In genomic region chr22:50017701-50018224, GRCh38 we compare ENCODE assay signal across 27 cellular contexts. TPM values are rescaled to one million over a fixed set of nuclear protein-coding genes. Genes with fewer than 3 reads are reported as not detected.
DNase-seq lines count a peak whose midpoint lies in the region; ATAC-seq and TF ChIP-seq lines count a peak whose summit lies in the region.
"Had no signal": no experiment of that assay in that cellular context is flagged by ENCODE, and none has a peak within 500 bp of the region (broad histone marks: within the 10 kb centered on the region; RNA-seq: fewer than 3 reads in every experiment).

No MANE protein-coding gene starts in this region.

- H3K27me3 Mint-ChIP-seq in activated CD8-positive, alpha-beta T cell treated with anti-CD3 and anti-CD28 coated beads for 36 hours: no peaks in the 10 kb centered on the region
- no peaks in the 10 kb centered on the region for H3K27me3 Mint-ChIP-seq in activated CD8-positive, alpha-beta T cell treated with anti-CD3 and anti-CD28 coated beads, Interleukin-2, amount 10 ng/mL, durations not matched to agents 7 days and 5 days (ENCODE audit: low read depth)
- H3K27me3 Mint-ChIP-seq in CD4-positive, alpha-beta T cell: no peaks in the 10 kb centered on the region
- H3K27me3 Mint-ChIP-seq in activated T-helper 2 cell treated with anti-CD3 and anti-CD28 coated beads, Interferon-gamma antibody, Interleukin-2, Interleukin-4, amounts not matched to agents 10 μg/mL and 5 μg/mL and 100 μg/mL, durations not matched to agents 14 hours and 24 hours and 36 hours (ENCODE audit: low read depth): peaks cover 3% of the 10 kb centered on the region
- H3K27me3 Mint-ChIP-seq in naive thymus-derived CD8-positive, alpha-beta T cell: no peaks in the 10 kb centered on the region
- H3K27me3 Mint-ChIP-seq: activated naive CD8-positive, alpha-beta T cell treated with anti-CD3 and anti-CD28 coated beads, Interleukin-2, amount 10 ng/mL, durations not matched to agents 7 days and 5 days had no signal

- H3K36me3 Mint-ChIP-seq in activated CD8-positive, alpha-beta T cell treated with anti-CD3 and anti-CD28 coated beads for 36 hours (ENCODE audit: low read depth): no peaks in the 10 kb centered on the region
- H3K36me3 Mint-ChIP-seq in activated CD8-positive, alpha-beta T cell treated with anti-CD3 and anti-CD28 coated beads, Interleukin-2, amount 10 ng/mL, durations not matched to agents 7 days and 5 days (ENCODE audit: low read depth): no peaks in the 10 kb centered on the region
- H3K36me3 Mint-ChIP-seq in CD4-positive, alpha-beta T cell (ENCODE audit: low read depth): no peaks in the 10 kb centered on the region
- H3K36me3 Mint-ChIP-seq in activated T-helper 2 cell treated with anti-CD3 and anti-CD28 coated beads, Interferon-gamma antibody, Interleukin-2, Interleukin-4, amounts not matched to agents 10 μg/mL and 5 μg/mL and 100 μg/mL, durations not matched to agents 14 hours and 24 hours and 36 hours (ENCODE audit: low read depth): peaks cover 3% of the 10 kb centered on the region
- H3K36me3 Mint-ChIP-seq in naive thymus-derived CD8-positive, alpha-beta T cell: no peaks in the 10 kb centered on the region
- H3K36me3 Mint-ChIP-seq: type B pancreatic cell, WTC11 had no signal

- H3K27ac ChIP-seq in CD4-positive, alpha-beta T cell (ENCODE audit: low read depth, low read length): no peak overlapping the region
- H3K27ac ChIP-seq in colonic mucosa: no peak overlapping the region

- H3K4me1 ChIP-seq in colonic mucosa: no peaks in the 10 kb centered on the region

- CTCF ChIA-PET in activated CD8-positive, alpha-beta T cell treated with anti-CD3 and anti-CD28 coated beads for 36 hours (lab: Charles Lee): interaction anchor here (0.5 to 4.4 kb wide), 6 partner anchors 12 to 171 kb away, joined by 3 to 27 read pairs (median 8); no protein-coding TSS in a partner anchor
- CTCF ChIA-PET in activated CD8-positive, alpha-beta T cell treated with anti-CD3 and anti-CD28 coated beads, Interleukin-2, amount 10 ng/mL, durations not matched to agents 7 days and 5 days (lab: Charles Lee): interaction anchor here (0.7 to 5.9 kb wide), 4 partner anchors 12 to 256 kb away, joined by 3 to 23 read pairs (median 4); no protein-coding TSS in a partner anchor
- CTCF ChIA-PET in CD4-positive, alpha-beta T cell (lab: Charles Lee): interaction anchor here (1.3 to 2.9 kb wide), 2 partner anchors 13 to 24 kb away, joined by 5 to 11 read pairs; no protein-coding TSS in a partner anchor

- intact Hi-C loops in activated CD8-positive, alpha-beta T cell treated with anti-CD3 and anti-CD28 coated beads for 36 hours (cut with micrococcal nuclease): loop anchor here (5.0 kb wide), 2 partner anchors 45 to 85 kb away; no protein-coding TSS in a partner anchor
- intact Hi-C loops in CD4-positive, alpha-beta T cell (cut with DNase I, micrococcal nuclease): no loop called here
- intact Hi-C loops in activated T-helper 2 cell treated with anti-CD3 and anti-CD28 coated beads, Interferon-gamma antibody, Interleukin-2, Interleukin-4, amounts not matched to agents 10 μg/mL and 5 μg/mL and 100 μg/mL, durations not matched to agents 14 hours and 24 hours and 36 hours (cut with micrococcal nuclease): loop anchor here (2.0 to 5.0 kb wide), 3 partner anchors 47 to 179 kb away; no protein-coding TSS in a partner anchor
- intact Hi-C loops in colonic mucosa (cut with DNase I): no loop called here

- peaks cover 15% of the 10 kb centered on the region for H3K4me1 Mint-ChIP-seq in activated CD8-positive, alpha-beta T cell treated with anti-CD3 and anti-CD28 coated beads for 36 hours (ENCODE audit: low read depth)
- peaks cover 28% of the 10 kb centered on the region for H3K4me1 Mint-ChIP-seq in activated CD8-positive, alpha-beta T cell treated with anti-CD3 and anti-CD28 coated beads, Interleukin-2, amount 10 ng/mL, durations not matched to agents 7 days and 5 days (ENCODE audit: low read depth)
- H3K4me1 Mint-ChIP-seq in CD4-positive, alpha-beta T cell (ENCODE audit: low read depth): peaks cover 24% of the 10 kb centered on the region
- peaks cover 25% of the 10 kb centered on the region for H3K4me1 Mint-ChIP-seq in activated T-helper 2 cell treated with anti-CD3 and anti-CD28 coated beads, Interferon-gamma antibody, Interleukin-2, Interleukin-4, amounts not matched to agents 10 μg/mL and 5 μg/mL and 100 μg/mL, durations not matched to agents 14 hours and 24 hours and 36 hours (ENCODE audit: low read depth)
- peaks cover 12 to 29% (median 12%) of the 10 kb centered on the region in 4 donors for H3K4me1 Mint-ChIP-seq in naive thymus-derived CD8-positive, alpha-beta T cell
- H3K4me1 Mint-ChIP-seq: WTC11 had no signal

- H3K4me3 ChIP-seq in colonic mucosa: no peak overlapping the region
- H3K4me3 ChIP-seq: lung had no signal

- peak overlapping the region; percentile 97 for H3K27ac Mint-ChIP-seq in activated CD8-positive, alpha-beta T cell treated with anti-CD3 and anti-CD28 coated beads for 36 hours
- no peak overlapping the region for H3K27ac Mint-ChIP-seq in activated CD8-positive, alpha-beta T cell treated with anti-CD3 and anti-CD28 coated beads, Interleukin-2, amount 10 ng/mL, durations not matched to agents 7 days and 5 days
- peak overlapping the region; percentile 19 for H3K27ac Mint-ChIP-seq in CD4-positive, alpha-beta T cell
- peak overlapping the region; percentile 23 for H3K27ac Mint-ChIP-seq in activated T-helper 2 cell treated with anti-CD3 and anti-CD28 coated beads, Interferon-gamma antibody, Interleukin-2, Interleukin-4, amounts not matched to agents 10 μg/mL and 5 μg/mL and 100 μg/mL, durations not matched to agents 14 hours and 24 hours and 36 hours
- H3K27ac Mint-ChIP-seq in naive thymus-derived CD8-positive, alpha-beta T cell: peak overlapping the region in 7 of 10 donors; percentile 19 to 87 (median 67)
- H3K27ac Mint-ChIP-seq: activated naive CD8-positive, alpha-beta T cell treated with anti-CD3 and anti-CD28 coated beads, Interleukin-2, amount 10 ng/mL, durations not matched to agents 7 days and 5 days; type B pancreatic cell; WTC11 had no signal

- H3K9ac ChIP-seq in colonic mucosa (ENCODE audit: low read depth in 2 of 2, low read length in 2 of 2): peak overlapping the region in 1 of 2 donors; percentile 24

- no peak for DNase-seq in activated CD8-positive, alpha-beta T cell treated with anti-CD3 and anti-CD28 coated beads for 36 hours
- DNase-seq in activated CD8-positive, alpha-beta T cell treated with anti-CD3 and anti-CD28 coated beads, Interleukin-2, amount 10 ng/mL, durations not matched to agents 7 days and 5 days: no peak
- no peak for DNase-seq in CD4-positive, alpha-beta T cell
- no peak for DNase-seq in activated T-helper 2 cell treated with anti-CD3 and anti-CD28 coated beads, Interferon-gamma antibody, Interleukin-2, Interleukin-4, amounts not matched to agents 10 μg/mL and 5 μg/mL and 100 μg/mL, durations not matched to agents 14 hours and 24 hours and 36 hours (ENCODE audit: low spot score)
- no peak for DNase-seq in naive thymus-derived CD8-positive, alpha-beta T cell
- no peak for DNase-seq in colonic mucosa
- no peak for DNase-seq in NCI-H2029 (lab: John Stamatoyannopoulos, UW)
- DNase-seq in COLO829 (ENCODE audit: low spot score): no peak
- DNase-seq: AML-193, IMR-90, kidney glomerular epithelial cell, NCI-H1105 treated with DMSO at 0.1 percent for 48 hours, NCI-H2081, NCI-H82, nucleus accumbens, T1000 had no signal

- ATAC-seq in activated CD8-positive, alpha-beta T cell treated with anti-CD3 and anti-CD28 coated beads for 36 hours: no peak
- no peak for ATAC-seq in activated CD8-positive, alpha-beta T cell treated with anti-CD3 and anti-CD28 coated beads, Interleukin-2, amount 10 ng/mL, durations not matched to agents 7 days and 5 days
- ATAC-seq in CD4-positive, alpha-beta T cell (ENCODE audit: poor library complexity): no peak
- ATAC-seq in naive thymus-derived CD8-positive, alpha-beta T cell: no peak
- ATAC-seq: WTC11 had no signal

- H3K9me3 Mint-ChIP-seq in activated CD8-positive, alpha-beta T cell treated with anti-CD3 and anti-CD28 coated beads for 36 hours: peaks cover 3% of the 10 kb centered on the region
- H3K9me3 Mint-ChIP-seq in activated CD8-positive, alpha-beta T cell treated with anti-CD3 and anti-CD28 coated beads, Interleukin-2, amount 10 ng/mL, durations not matched to agents 7 days and 5 days (ENCODE audit: insufficient read depth): no peaks in the 10 kb centered on the region
- H3K9me3 Mint-ChIP-seq in CD4-positive, alpha-beta T cell: no peaks in the 10 kb centered on the region
- H3K9me3 Mint-ChIP-seq in activated T-helper 2 cell treated with anti-CD3 and anti-CD28 coated beads, Interferon-gamma antibody, Interleukin-2, Interleukin-4, amounts not matched to agents 10 μg/mL and 5 μg/mL and 100 μg/mL, durations not matched to agents 14 hours and 24 hours and 36 hours: peaks cover 4% of the 10 kb centered on the region
- H3K9me3 Mint-ChIP-seq in naive thymus-derived CD8-positive, alpha-beta T cell: no peaks in the 10 kb centered on the region
- H3K9me3 Mint-ChIP-seq: type B pancreatic cell had no signal

- peak overlapping the region; percentile 68 for H3K4me3 Mint-ChIP-seq in activated CD8-positive, alpha-beta T cell treated with anti-CD3 and anti-CD28 coated beads for 36 hours
- no peak overlapping the region for H3K4me3 Mint-ChIP-seq in activated CD8-positive, alpha-beta T cell treated with anti-CD3 and anti-CD28 coated beads, Interleukin-2, amount 10 ng/mL, durations not matched to agents 7 days and 5 days
- H3K4me3 Mint-ChIP-seq in CD4-positive, alpha-beta T cell: no peak overlapping the region
- H3K4me3 Mint-ChIP-seq in activated T-helper 2 cell treated with anti-CD3 and anti-CD28 coated beads, Interferon-gamma antibody, Interleukin-2, Interleukin-4, amounts not matched to agents 10 μg/mL and 5 μg/mL and 100 μg/mL, durations not matched to agents 14 hours and 24 hours and 36 hours (ENCODE audit: low read depth): no peak overlapping the region
- H3K4me3 Mint-ChIP-seq in naive thymus-derived CD8-positive, alpha-beta T cell: peak overlapping the region in 7 of 10 donors; percentile 8 to 65 (median 26)
- H3K4me3 Mint-ChIP-seq: activated naive CD8-positive, alpha-beta T cell treated with anti-CD3 and anti-CD28 coated beads, Interleukin-2, amount 10 ng/mL, durations not matched to agents 7 days and 5 days; type B pancreatic cell; WTC11 had no signal

- peaks cover 9% of the 10 kb centered on the region for H3K27me3 ChIP-seq in CD4-positive, alpha-beta T cell (ENCODE audit: control insufficient read depth, insufficient read depth, low read length)
- peaks cover 46% of the 10 kb centered on the region for H3K27me3 ChIP-seq in colonic mucosa

- TF ChIP-seq CTCF in activated CD8-positive, alpha-beta T cell treated with anti-CD3 and anti-CD28 coated beads for 36 hours (IDR thresholded peaks at IDR 0.05): no peak
- no peak for TF ChIP-seq CTCF in CD4-positive, alpha-beta T cell (IDR thresholded peaks at IDR 0.05)
- TF ChIP-seq CTCF in colonic mucosa (IDR thresholded peaks at IDR 0.05): no peak

- POLR2A ChIA-PET in activated CD8-positive, alpha-beta T cell treated with anti-CD3 and anti-CD28 coated beads for 36 hours (lab: Charles Lee): interaction anchor here (0.8 to 2.5 kb wide), 9 partner anchors 10 to 63 kb away, joined by 3 to 14 read pairs (median 4); no protein-coding TSS in a partner anchor
- POLR2A ChIA-PET in activated CD8-positive, alpha-beta T cell treated with anti-CD3 and anti-CD28 coated beads, Interleukin-2, amount 10 ng/mL, durations not matched to agents 7 days and 5 days (lab: Charles Lee): no interaction called here
- POLR2A ChIA-PET in CD4-positive, alpha-beta T cell (lab: Charles Lee): no interaction called here
- POLR2A ChIA-PET in naive thymus-derived CD8-positive, alpha-beta T cell (lab: Charles Lee): interaction anchor here (0.6 to 1.8 kb wide), 4 partner anchors 13 to 189 kb away, joined by 3 to 5 read pairs (median 4); no protein-coding TSS in a partner anchor

- H3K36me3 ChIP-seq in colonic mucosa: no peaks in the 10 kb centered on the region
- H3K36me3 ChIP-seq: spleen had no signal

- H3K9me3 ChIP-seq in CD4-positive, alpha-beta T cell (ENCODE audit: control insufficient read depth, low read length): no peaks in the 10 kb centered on the region
- H3K9me3 ChIP-seq in colonic mucosa: no peaks in the 10 kb centered on the region
- H3K9me3 ChIP-seq: spleen had no signal

RNA-seq across cellular contexts. Expression of gene IL17REL, which starts 5.2 kb away (rescaled TPM):
- total RNA-seq in activated CD8-positive, alpha-beta T cell treated with anti-CD3 and anti-CD28 coated beads for 36 hours: under 1 TPM in 1 of 2 experiments, not detected in 1; 0.14 TPM
- not detected for total RNA-seq in activated CD8-positive, alpha-beta T cell treated with anti-CD3 and anti-CD28 coated beads, Interleukin-2, amount 10 ng/mL, durations not matched to agents 7 days and 5 days
- total RNA-seq in CD4-positive, alpha-beta T cell: not detected
- not detected in 2 replicates for total RNA-seq in activated T-helper 2 cell treated with anti-CD3 and anti-CD28 coated beads, Interferon-gamma antibody, Interleukin-2, Interleukin-4, amounts not matched to agents 10 μg/mL and 5 μg/mL and 100 μg/mL, durations not matched to agents 14 hours and 24 hours and 36 hours
- total RNA-seq in naive thymus-derived CD8-positive, alpha-beta T cell: not detected
- polyA plus RNA-seq in naive thymus-derived CD8-positive, alpha-beta T cell: not detected
- total RNA-seq in colonic mucosa: under 1 TPM; 0.11 to 0.22 TPM
- total RNA-seq: A172; activated naive CD8-positive, alpha-beta T cell treated with anti-CD3 and anti-CD28 coated beads, Interleukin-2, amount 10 ng/mL, durations not matched to agents 7 days and 5 days; Calu3; H4; IMR-90; renal cortical epithelial cell had no signal
- polyA plus RNA-seq: IMR-90 had no signal

RNA-seq across cellular contexts. Expression of gene TTLL8, which starts 40.3 kb away (rescaled TPM):
- total RNA-seq in activated CD8-positive, alpha-beta T cell treated with anti-CD3 and anti-CD28 coated beads for 36 hours: not detected
- total RNA-seq in activated CD8-positive, alpha-beta T cell treated with anti-CD3 and anti-CD28 coated beads, Interleukin-2, amount 10 ng/mL, durations not matched to agents 7 days and 5 days: not detected
- total RNA-seq in CD4-positive, alpha-beta T cell: not detected
- total RNA-seq in activated T-helper 2 cell treated with anti-CD3 and anti-CD28 coated beads, Interferon-gamma antibody, Interleukin-2, Interleukin-4, amounts not matched to agents 10 μg/mL and 5 μg/mL and 100 μg/mL, durations not matched to agents 14 hours and 24 hours and 36 hours: not detected in 2 replicates
- not detected for total RNA-seq in naive thymus-derived CD8-positive, alpha-beta T cell
- not detected for polyA plus RNA-seq in naive thymus-derived CD8-positive, alpha-beta T cell
- total RNA-seq in colonic mucosa: not detected
- total RNA-seq: A172; activated CD8-positive, alpha-beta memory T cell treated with anti-CD3 and anti-CD28 coated beads for 36 hours; activated naive CD8-positive, alpha-beta T cell treated with anti-CD3 and anti-CD28 coated beads, Interleukin-2, amount 10 ng/mL, durations not matched to agents 7 days and 5 days; Calu3; cerebellum; H4; IMR-90; lung; renal cortical epithelial cell; spleen; WTC11 had no signal
- polyA plus RNA-seq: IMR-90, lung, spleen had no signal

RNA-seq across cellular contexts. Expression of gene PIM3, which starts 57.2 kb away (rescaled TPM):
- 100 to 1,000 TPM; 146 to 158 TPM for total RNA-seq in activated CD8-positive, alpha-beta T cell treated with anti-CD3 and anti-CD28 coated beads for 36 hours
- total RNA-seq in activated CD8-positive, alpha-beta T cell treated with anti-CD3 and anti-CD28 coated beads, Interleukin-2, amount 10 ng/mL, durations not matched to agents 7 days and 5 days: 10 to 100 TPM; 45.1 to 45.7 TPM
- total RNA-seq in CD4-positive, alpha-beta T cell: 100 to 1,000 TPM; 224 to 230 TPM
- total RNA-seq in activated T-helper 2 cell treated with anti-CD3 and anti-CD28 coated beads, Interferon-gamma antibody, Interleukin-2, Interleukin-4, amounts not matched to agents 10 μg/mL and 5 μg/mL and 100 μg/mL, durations not matched to agents 14 hours and 24 hours and 36 hours: 215 TPM in 2 replicates
- total RNA-seq in naive thymus-derived CD8-positive, alpha-beta T cell: 10 to 100 TPM; 42.0 to 44.0 TPM
- 10 to 100 TPM; 12.4 to 26.0 (median 13.6) TPM for polyA plus RNA-seq in naive thymus-derived CD8-positive, alpha-beta T cell
- total RNA-seq in colonic mucosa: 10 to 100 TPM; 65.6 to 74.4 TPM

Comparison
In these comparisons a context has a peak if more than half of its experiments do, and no peak if none do; other contexts are left out.
1. H3K4me3 Mint-ChIP-seq: peak in activated CD8-positive, alpha-beta T cell treated with anti-CD3 and anti-CD28 coated beads for 36 hours (single experiment) and naive thymus-derived CD8-positive, alpha-beta T cell (7 of 10); none in activated CD8-positive, alpha-beta T cell treated with anti-CD3 and anti-CD28 coated beads, Interleukin-2, amount 10 ng/mL, durations not matched to agents 7 days and 5 days (single experiment), CD4-positive, alpha-beta T cell (single experiment) and activated T-helper 2 cell treated with anti-CD3 and anti-CD28 coated beads, Interferon-gamma antibody, Interleukin-2, Interleukin-4, amounts not matched to agents 10 μg/mL and 5 μg/mL and 100 μg/mL, durations not matched to agents 14 hours and 24 hours and 36 hours (single experiment).
2. POLR2A ChIA-PET loops: an anchor here in activated CD8-positive, alpha-beta T cell treated with anti-CD3 and anti-CD28 coated beads for 36 hours (0.8 to 2.5 kb wide) and naive thymus-derived CD8-positive, alpha-beta T cell (0.6 to 1.8 kb wide); none called in activated CD8-positive, alpha-beta T cell treated with anti-CD3 and anti-CD28 coated beads, Interleukin-2, amount 10 ng/mL, durations not matched to agents 7 days and 5 days and CD4-positive, alpha-beta T cell.
3. intact Hi-C loops: an anchor here in activated CD8-positive, alpha-beta T cell treated with anti-CD3 and anti-CD28 coated beads for 36 hours (5.0 kb wide) and activated T-helper 2 cell treated with anti-CD3 and anti-CD28 coated beads, Interferon-gamma antibody, Interleukin-2, Interleukin-4, amounts not matched to agents 10 μg/mL and 5 μg/mL and 100 μg/mL, durations not matched to agents 14 hours and 24 hours and 36 hours (2.0 to 5.0 kb wide); none called in CD4-positive, alpha-beta T cell and colonic mucosa.